In the genomic region with DNA sequence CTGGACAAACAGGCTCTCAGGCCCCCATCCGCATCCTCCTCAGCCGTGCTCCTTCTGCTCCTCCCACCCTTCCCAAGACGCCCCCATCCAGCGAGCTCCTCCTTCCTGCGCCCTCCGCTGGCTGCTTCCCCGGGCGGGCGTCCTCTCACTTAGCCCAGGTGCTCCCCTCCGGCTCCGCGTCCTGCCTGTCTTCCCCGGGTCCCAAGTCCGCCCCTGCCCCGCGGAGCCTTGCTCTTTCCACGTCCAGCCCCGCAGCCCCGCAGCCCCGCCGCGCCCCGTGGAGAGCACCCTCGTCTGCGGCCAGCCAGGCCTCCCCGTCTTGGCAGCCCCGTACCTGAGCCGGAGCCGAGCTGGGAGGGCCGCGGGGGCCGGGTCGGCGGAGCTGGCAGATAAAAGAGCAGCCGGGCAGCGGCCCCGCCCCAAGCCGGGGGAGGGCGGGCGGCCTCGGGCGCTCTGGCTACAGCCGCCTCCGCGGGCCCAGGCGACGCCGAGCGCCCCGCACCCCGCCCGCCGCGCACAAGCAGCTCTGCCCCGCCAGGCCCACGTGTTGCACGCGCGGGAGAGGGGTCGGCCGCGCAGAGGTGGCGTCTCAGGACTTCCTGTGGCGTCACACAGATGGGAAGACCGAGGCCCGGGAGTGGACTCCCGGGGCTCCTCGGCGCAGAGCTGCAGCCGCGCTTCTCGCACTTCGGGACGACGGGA, we compare ENCODE assay signal across 8 cellular contexts. TPM values are rescaled to one million over a fixed set of nuclear protein-coding genes. Genes with fewer than 3 reads are reported as not detected.
DNase-seq lines count a peak whose midpoint lies in the region; ATAC-seq and TF ChIP-seq lines count a peak whose summit lies in the region.

PAQR7 (minus strand) TSS at position 555 of the 702 bp plus-strand sequence. CDS start 11,869 bp downstream, outside the sequence.

- H3K4me3 ChIP-seq in smooth muscle cell, result peak within 1 kb of the TSS; percentile 72

- peak within 1 kb of the TSS; percentile 58 for H3K9ac ChIP-seq in smooth muscle cell (ENCODE audit: low read depth)

- 1% methylated on average over 27 of the region's 75 CpGs for WGBS in smooth muscle cell (ENCODE audit: low lambda C conversion rate)

- no peak for TF ChIP-seq CTCF in smooth muscle cell (IDR thresholded peaks at IDR 0.05; ENCODE audit: borderline replicate concordance, insufficient read depth, poor library complexity, severe bottlenecking)

- H2AFZ ChIP-seq in smooth muscle cell (ENCODE audit: low read depth), result peak within 1 kb of the TSS; percentile 94

- ATAC-seq in GM21447 (IDR thresholded peaks at IDR 0.05; ENCODE audit: unreplicated experiment), result peak; percentile 39
- ATAC-seq in GM21619 (IDR thresholded peaks at IDR 0.05; ENCODE audit: unreplicated experiment), result no peak

- DNase-seq in CD1c-positive myeloid dendritic cell (ENCODE audit: extremely low spot score) (peak; percentile 76), NCI-H128 (lab: John Stamatoyannopoulos, UW; ENCODE audit: unreplicated experiment) (peak; percentile 73), islet precursor cell (peak; percentile 92), smooth muscle cell (lab: John Stamatoyannopoulos, UW; ENCODE audit: unreplicated experiment) (peak; percentile 72)
- peak; percentile 31 to 42 (median 32) for DNase-seq in activated CD4-positive, CD25-positive, alpha-beta regulatory T cell (lab: John Stamatoyannopoulos, UW)
- DNase-seq in central memory CD4-positive, alpha-beta T cell, result peak; percentile 57

- H3F3A ChIP-seq in smooth muscle cell (ENCODE audit: low read depth), result peaks cover 15% of the 10 kb centered on the region

- H3K36me3 ChIP-seq in smooth muscle cell (ENCODE audit: low read depth), result no peaks in the 10 kb centered on the region

- H3K9me3 ChIP-seq in smooth muscle cell (replicated peaks; ENCODE audit: low read depth), result no peaks in the 10 kb centered on the region

- peak within 1 kb of the TSS; percentile 96 for H3K4me2 ChIP-seq in smooth muscle cell

- peaks cover 16% of the 10 kb centered on the region for H3K4me1 ChIP-seq in smooth muscle cell (ENCODE audit: low read depth)

- H3K27ac ChIP-seq in smooth muscle cell (ENCODE audit: low read depth), result peak within 1 kb of the TSS; percentile 81

- no peaks in the 10 kb centered on the region for H3K27me3 ChIP-seq in smooth muscle cell (ENCODE audit: low read depth)

- H3K79me2 ChIP-seq in smooth muscle cell (ENCODE audit: low read depth), result peaks cover 17% of the 10 kb centered on the region

- H4K20me1 ChIP-seq in smooth muscle cell (ENCODE audit: low read depth), result peaks cover 9% of the 10 kb centered on the region

RNA-seq across cellular contexts. Expression of gene PAQR7, which starts in this region (rescaled TPM):
- total RNA-seq in smooth muscle cell, result 8.8 and 10.0 TPM in 2 replicates
- 2.9 and 3.7 TPM in 2 replicates for polyA plus RNA-seq in smooth muscle cell

Comparison
In these comparisons a context has a peak if more than half of its experiments do, and no peak if none do; other contexts are left out.
1. DNase-seq: peak in every context shown above with its lines; median percentile 92 in islet precursor cell; 76 in CD1c-positive myeloid dendritic cell; 73 in NCI-H128; 72 in smooth muscle cell; 57 in central memory CD4-positive, alpha-beta T cell; 32 in activated CD4-positive, CD25-positive, alpha-beta regulatory T cell.